Comparison of ENCODE assay signal across 8 cellular contexts in the genomic region with DNA sequence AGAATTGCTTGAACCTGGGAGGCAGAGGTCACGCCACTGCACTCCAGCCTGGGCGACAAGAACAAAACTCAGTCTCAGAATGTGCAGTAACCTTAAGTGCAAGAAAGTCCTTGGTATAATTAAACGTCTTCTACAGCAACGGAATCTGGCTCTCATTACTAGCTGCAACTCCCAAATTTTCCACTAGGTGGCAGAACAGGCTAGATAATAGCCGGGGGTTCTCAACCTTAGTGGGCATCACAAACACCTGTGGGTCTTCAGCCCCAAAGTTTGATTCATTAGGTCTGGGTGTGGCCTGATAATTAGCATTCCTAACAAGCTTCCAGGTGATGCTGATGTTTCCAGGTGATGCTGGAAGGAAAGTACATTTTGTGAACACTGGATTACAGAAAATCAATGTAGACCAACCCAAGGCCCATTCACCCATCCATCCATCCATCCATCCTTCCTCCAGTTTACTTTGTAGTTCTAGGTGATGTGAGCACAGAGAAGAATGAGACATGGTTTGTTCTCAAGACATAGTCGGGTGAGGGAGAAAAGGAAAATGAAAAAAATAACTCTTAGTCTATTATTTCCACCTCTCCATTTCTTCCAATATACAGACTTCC. TPM values are rescaled to one million over a fixed set of nuclear protein-coding genes. Genes with fewer than 3 reads are reported as not detected.
DNase-seq lines count a peak whose midpoint lies in the region; ATAC-seq and TF ChIP-seq lines count a peak whose summit lies in the region.

No MANE protein-coding gene starts in this region.

- H3K4me1 Mint-ChIP-seq in memory B cell, result peaks cover 15% of the 10 kb centered on the region

- peak; percentile 71 to 95 (median 90) for TF ChIP-seq CTCF in dorsolateral prefrontal cortex (IDR thresholded peaks at IDR 0.05 in 54 of 56, conservative IDR thresholded peaks at IDR 0.05 in 2 of 56; ENCODE audit: low read depth in 1 of 56, partially characterized antibody in 56 of 56)

- no peaks in the 10 kb centered on the region for H3K27me3 Mint-ChIP-seq in memory B cell

- intact Hi-C loops in dorsolateral prefrontal cortex (cut with DNase I), result loop anchor here (5.0 kb wide), 2 partner anchors 181 to 301 kb away; no protein-coding TSS in a partner anchor

- no peak overlapping the region for H3K4me3 ChIP-seq in dorsolateral prefrontal cortex

- no peak overlapping the region for H3K27ac Mint-ChIP-seq in memory B cell

- ATAC-seq in memory B cell (ENCODE audit: low read depth) (peak; percentile 66), HG02870 (IDR thresholded peaks at IDR 0.05; ENCODE audit: unreplicated experiment) (no peak)

- DNase-seq in DMS79 (lab: John Stamatoyannopoulos, UW) (peak; percentile 10), HCEC 1CT (peak; percentile 30), NCI-H345 (lab: John Stamatoyannopoulos, UW) (peak; percentile 47), dorsolateral prefrontal cortex (peak in 4 of 10 donors; percentile 17 to 60 (median 57)), memory B cell (ENCODE audit: low spot score in 2 of 2) (peak; percentile 76 to 83)
- peak; percentile 51 to 61 for DNase-seq in activated CD4-positive, alpha-beta T cell treated with anti-CD3 and anti-CD28 coated beads, Interleukin-2, amount 50 U/mL, for 4 hours
- DNase-seq in stimulated activated CD8-positive, alpha-beta memory T cell treated with anti-CD3 and anti-CD28 coated beads, Interleukin-4, amount 100 ng/mL, for 24 hours (ENCODE audit: low read depth), result peak; percentile 19

- no peaks in the 10 kb centered on the region for H3K27me3 ChIP-seq in dorsolateral prefrontal cortex

- peak overlapping the region in 14 of 59 donors; percentile 3 to 62 (median 30) for H3K27ac ChIP-seq in dorsolateral prefrontal cortex

- peaks cover 2% of the 10 kb centered on the region for H3K36me3 Mint-ChIP-seq in memory B cell

- no peaks in the 10 kb centered on the region for H3K9me3 Mint-ChIP-seq in memory B cell

- no peak overlapping the region for H3K4me3 Mint-ChIP-seq in memory B cell

RNA-seq across cellular contexts. Expression of a gene that starts 37.3 kb away (rescaled TPM):
- total RNA-seq in dorsolateral prefrontal cortex, result 10 to 100 TPM; 37.6 to 68.5 (median 52.8) TPM

RNA-seq across cellular contexts. Expression of a gene that starts 41.7 kb away (rescaled TPM):
- 10 to 100 TPM; 47.2 to 92.6 (median 64.9) TPM for total RNA-seq in dorsolateral prefrontal cortex
